Comparison of ENCODE assay signal across 1 cellular context in the genomic region with DNA sequence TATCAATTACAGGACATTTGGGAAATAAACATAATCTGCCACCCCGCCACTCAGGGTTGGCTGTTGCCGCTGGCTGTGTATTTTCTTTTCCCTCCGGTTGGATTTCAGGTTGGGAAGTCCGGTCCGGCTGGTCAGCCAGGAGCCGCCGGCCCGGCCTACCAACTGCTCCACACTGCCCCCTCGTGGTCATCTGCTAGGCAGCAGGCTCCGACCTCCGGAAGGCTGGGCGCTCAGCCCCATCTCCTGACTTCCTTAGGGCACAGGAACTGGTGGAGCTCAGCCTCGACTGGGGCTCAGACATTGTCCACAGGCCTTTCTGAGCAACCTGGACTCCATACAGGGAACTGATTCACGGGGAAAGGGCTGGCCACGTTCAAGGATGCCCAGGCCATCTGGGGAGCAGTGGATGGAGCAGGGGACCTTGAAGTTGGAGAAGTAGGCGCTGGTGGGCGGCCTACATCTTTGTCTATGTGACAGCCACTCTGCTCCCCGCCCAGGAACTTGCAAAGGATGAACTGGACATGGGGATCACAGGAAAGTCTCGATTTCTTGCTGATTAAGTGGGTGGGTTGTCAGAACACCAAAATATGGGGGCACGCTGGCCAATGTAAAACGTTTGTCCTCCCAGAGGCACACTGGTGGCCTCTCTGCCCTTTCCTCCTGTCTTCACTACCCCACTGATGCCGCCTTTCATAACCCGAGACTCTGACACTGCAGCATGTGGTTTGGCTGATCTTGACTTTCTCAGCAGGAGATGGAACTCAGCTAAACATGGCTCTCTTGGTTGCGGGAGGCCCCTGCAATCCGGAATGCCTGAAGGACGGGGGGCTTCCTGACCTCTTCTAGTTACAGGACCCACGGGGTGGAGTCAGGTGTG.
TF ChIP-seq lines count a peak whose summit lies in the region.

No MANE protein-coding gene starts in this region.

TF ChIP-seq in HepG2, 621 proteins besides CTCF, POLR2A, EP300 and RAD21 (continued from another document):
- TF ChIP-seq, protein P1, sequence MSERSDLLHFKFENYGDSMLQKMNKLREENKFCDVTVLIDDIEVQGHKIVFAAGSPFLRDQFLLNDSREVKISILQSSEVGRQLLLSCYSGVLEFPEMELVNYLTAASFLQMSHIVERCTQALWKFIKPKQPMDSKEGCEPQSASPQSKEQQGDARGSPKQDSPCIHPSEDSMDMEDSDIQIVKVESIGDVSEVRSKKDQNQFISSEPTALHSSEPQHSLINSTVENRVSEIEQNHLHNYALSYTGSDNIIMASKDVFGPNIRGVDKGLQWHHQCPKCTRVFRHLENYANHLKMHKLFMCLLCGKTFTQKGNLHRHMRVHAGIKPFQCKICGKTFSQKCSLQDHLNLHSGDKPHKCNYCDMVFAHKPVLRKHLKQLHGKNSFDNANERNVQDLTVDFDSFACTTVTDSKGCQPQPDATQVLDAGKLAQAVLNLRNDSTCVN (CRISPR knock-in tag; IDR thresholded peaks at IDR 0.05; ENCODE audit: borderline replicate concordance): 0 out of 2 replicates have a peak, but pooled peaks have one; percentile 29
- no peak for TF ChIP-seq ZNF256 (CRISPR knock-in tag; conservative IDR thresholded peaks at IDR 0.05)
- no peak for TF ChIP-seq TOE1 (CRISPR knock-in tag; IDR thresholded peaks at IDR 0.05)
- TF ChIP-seq, protein P2, sequence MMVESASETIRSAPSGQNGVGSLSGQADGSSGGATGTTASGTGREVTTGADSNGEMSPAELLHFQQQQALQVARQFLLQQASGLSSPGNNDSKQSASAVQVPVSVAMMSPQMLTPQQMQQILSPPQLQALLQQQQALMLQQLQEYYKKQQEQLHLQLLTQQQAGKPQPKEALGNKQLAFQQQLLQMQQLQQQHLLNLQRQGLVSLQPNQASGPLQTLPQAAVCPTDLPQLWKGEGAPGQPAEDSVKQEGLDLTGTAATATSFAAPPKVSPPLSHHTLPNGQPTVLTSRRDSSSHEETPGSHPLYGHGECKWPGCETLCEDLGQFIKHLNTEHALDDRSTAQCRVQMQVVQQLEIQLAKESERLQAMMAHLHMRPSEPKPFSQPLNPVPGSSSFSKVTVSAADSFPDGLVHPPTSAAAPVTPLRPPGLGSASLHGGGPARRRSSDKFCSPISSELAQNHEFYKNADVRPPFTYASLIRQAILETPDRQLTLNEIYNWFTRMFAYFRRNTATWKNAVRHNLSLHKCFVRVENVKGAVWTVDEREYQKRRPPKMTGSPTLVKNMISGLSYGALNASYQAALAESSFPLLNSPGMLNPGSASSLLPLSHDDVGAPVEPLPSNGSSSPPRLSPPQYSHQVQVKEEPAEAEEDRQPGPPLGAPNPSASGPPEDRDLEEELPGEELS (CRISPR knock-in tag; IDR thresholded peaks at IDR 0.05): no peak
- no peak for TF ChIP-seq ZNF101 (CRISPR knock-in tag; IDR thresholded peaks at IDR 0.05; ENCODE audit: borderline replicate concordance, low read depth)
- peak; percentile 46; the same call in 1 of the 2 replicates for TF ChIP-seq ZNF619 (CRISPR knock-in tag; IDR thresholded peaks at IDR 0.05)
- no peak for TF ChIP-seq ZNF773 (CRISPR knock-in tag; IDR thresholded peaks at IDR 0.05; ENCODE audit: borderline replicate concordance)
- peak; percentile 94 for TF ChIP-seq STAG1 (CRISPR knock-in tag; IDR thresholded peaks at IDR 0.05)
- no peak for TF ChIP-seq PHF21A (CRISPR knock-in tag; IDR thresholded peaks at IDR 0.05)
- TF ChIP-seq ETV6 (CRISPR knock-in tag; conservative IDR thresholded peaks at IDR 0.05): no peak
- TF ChIP-seq XRCC5 (optimal IDR thresholded peaks at IDR 0.05; ENCODE audit: low read length): peak; percentile 75
- no peak for TF ChIP-seq JDP2 (CRISPR knock-in tag; IDR thresholded peaks at IDR 0.05; ENCODE audit: borderline replicate concordance)
- TF ChIP-seq, protein P3, sequence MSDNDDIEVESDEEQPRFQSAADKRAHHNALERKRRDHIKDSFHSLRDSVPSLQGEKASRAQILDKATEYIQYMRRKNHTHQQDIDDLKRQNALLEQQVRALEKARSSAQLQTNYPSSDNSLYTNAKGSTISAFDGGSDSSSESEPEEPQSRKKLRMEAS (IDR thresholded peaks at IDR 0.05): no peak
- no peak for TF ChIP-seq MED1 (CRISPR knock-in tag; IDR thresholded peaks at IDR 0.05)
- TF ChIP-seq, protein P4, sequence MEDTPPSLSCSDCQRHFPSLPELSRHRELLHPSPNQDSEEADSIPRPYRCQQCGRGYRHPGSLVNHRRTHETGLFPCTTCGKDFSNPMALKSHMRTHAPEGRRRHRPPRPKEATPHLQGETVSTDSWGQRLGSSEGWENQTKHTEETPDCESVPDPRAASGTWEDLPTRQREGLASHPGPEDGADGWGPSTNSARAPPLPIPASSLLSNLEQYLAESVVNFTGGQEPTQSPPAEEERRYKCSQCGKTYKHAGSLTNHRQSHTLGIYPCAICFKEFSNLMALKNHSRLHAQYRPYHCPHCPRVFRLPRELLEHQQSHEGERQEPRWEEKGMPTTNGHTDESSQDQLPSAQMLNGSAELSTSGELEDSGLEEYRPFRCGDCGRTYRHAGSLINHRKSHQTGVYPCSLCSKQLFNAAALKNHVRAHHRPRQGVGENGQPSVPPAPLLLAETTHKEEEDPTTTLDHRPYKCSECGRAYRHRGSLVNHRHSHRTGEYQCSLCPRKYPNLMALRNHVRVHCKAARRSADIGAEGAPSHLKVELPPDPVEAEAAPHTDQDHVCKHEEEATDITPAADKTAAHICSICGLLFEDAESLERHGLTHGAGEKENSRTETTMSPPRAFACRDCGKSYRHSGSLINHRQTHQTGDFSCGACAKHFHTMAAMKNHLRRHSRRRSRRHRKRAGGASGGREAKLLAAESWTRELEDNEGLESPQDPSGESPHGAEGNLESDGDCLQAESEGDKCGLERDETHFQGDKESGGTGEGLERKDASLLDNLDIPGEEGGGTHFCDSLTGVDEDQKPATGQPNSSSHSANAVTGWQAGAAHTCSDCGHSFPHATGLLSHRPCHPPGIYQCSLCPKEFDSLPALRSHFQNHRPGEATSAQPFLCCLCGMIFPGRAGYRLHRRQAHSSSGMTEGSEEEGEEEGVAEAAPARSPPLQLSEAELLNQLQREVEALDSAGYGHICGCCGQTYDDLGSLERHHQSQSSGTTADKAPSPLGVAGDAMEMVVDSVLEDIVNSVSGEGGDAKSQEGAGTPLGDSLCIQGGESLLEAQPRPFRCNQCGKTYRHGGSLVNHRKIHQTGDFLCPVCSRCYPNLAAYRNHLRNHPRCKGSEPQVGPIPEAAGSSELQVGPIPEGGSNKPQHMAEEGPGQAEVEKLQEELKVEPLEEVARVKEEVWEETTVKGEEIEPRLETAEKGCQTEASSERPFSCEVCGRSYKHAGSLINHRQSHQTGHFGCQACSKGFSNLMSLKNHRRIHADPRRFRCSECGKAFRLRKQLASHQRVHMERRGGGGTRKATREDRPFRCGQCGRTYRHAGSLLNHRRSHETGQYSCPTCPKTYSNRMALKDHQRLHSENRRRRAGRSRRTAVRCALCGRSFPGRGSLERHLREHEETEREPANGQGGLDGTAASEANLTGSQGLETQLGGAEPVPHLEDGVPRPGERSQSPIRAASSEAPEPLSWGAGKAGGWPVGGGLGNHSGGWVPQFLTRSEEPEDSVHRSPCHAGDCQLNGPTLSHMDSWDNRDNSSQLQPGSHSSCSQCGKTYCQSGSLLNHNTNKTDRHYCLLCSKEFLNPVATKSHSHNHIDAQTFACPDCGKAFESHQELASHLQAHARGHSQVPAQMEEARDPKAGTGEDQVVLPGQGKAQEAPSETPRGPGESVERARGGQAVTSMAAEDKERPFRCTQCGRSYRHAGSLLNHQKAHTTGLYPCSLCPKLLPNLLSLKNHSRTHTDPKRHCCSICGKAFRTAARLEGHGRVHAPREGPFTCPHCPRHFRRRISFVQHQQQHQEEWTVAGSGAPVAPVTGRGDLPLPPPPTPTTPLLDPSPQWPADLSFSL (CRISPR knock-in tag; IDR thresholded peaks at IDR 0.05): no peak
- no peak for TF ChIP-seq LCORL (IDR thresholded peaks at IDR 0.05)
- no peak for TF ChIP-seq LCORL (CRISPR knock-in tag; IDR thresholded peaks at IDR 0.05)
- TF ChIP-seq MTF1 (CRISPR knock-in tag; IDR thresholded peaks at IDR 0.05): no peak
- peak; percentile 22 for TF ChIP-seq YY1 (IDR thresholded peaks at IDR 0.05; ENCODE audit: insufficient read depth, insufficient replicate concordance, low read depth, low read length)
- TF ChIP-seq ZNF432 (CRISPR knock-in tag; IDR thresholded peaks at IDR 0.05; ENCODE audit: borderline replicate concordance): no peak
- no peak for TF ChIP-seq ZNF790 (CRISPR knock-in tag; IDR thresholded peaks at IDR 0.05; ENCODE audit: borderline replicate concordance)
- TF ChIP-seq POLR2AphosphoS5 (IDR thresholded peaks at IDR 0.05; ENCODE audit: low read depth, low read length): no peak
- TF ChIP-seq, protein P5, sequence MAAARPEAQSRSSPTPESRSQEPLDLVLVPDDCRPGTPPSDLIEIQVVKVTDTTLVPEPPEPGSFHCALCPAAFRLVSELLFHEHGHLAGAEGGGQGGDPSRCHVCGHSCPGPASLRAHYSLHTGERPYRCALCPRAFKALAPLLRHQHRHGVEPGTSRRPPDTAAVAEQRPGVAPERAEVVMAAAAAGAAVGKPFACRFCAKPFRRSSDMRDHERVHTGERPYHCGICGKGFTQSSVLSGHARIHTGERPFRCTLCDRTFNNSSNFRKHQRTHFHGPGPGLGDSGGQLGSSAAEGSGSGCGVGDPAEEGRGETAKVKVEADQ (CRISPR knock-in tag; IDR thresholded peaks at IDR 0.05; ENCODE audit: borderline replicate concordance): no peak
- no peak for TF ChIP-seq ZNF598 (CRISPR knock-in tag; IDR thresholded peaks at IDR 0.05; ENCODE audit: borderline replicate concordance)
- TF ChIP-seq, protein P6, sequence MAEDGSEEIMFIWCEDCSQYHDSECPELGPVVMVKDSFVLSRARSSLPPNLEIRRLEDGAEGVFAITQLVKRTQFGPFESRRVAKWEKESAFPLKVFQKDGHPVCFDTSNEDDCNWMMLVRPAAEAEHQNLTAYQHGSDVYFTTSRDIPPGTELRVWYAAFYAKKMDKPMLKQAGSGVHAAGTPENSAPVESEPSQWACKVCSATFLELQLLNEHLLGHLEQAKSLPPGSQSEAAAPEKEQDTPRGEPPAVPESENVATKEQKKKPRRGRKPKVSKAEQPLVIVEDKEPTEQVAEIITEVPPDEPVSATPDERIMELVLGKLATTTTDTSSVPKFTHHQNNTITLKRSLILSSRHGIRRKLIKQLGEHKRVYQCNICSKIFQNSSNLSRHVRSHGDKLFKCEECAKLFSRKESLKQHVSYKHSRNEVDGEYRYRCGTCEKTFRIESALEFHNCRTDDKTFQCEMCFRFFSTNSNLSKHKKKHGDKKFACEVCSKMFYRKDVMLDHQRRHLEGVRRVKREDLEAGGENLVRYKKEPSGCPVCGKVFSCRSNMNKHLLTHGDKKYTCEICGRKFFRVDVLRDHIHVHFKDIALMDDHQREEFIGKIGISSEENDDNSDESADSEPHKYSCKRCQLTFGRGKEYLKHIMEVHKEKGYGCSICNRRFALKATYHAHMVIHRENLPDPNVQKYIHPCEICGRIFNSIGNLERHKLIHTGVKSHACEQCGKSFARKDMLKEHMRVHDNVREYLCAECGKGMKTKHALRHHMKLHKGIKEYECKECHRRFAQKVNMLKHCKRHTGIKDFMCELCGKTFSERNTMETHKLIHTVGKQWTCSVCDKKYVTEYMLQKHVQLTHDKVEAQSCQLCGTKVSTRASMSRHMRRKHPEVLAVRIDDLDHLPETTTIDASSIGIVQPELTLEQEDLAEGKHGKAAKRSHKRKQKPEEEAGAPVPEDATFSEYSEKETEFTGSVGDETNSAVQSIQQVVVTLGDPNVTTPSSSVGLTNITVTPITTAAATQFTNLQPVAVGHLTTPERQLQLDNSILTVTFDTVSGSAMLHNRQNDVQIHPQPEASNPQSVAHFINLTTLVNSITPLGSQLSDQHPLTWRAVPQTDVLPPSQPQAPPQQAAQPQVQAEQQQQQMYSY (CRISPR knock-in tag; IDR thresholded peaks at IDR 0.05): 0 out of 2 replicates have a peak, but pooled peaks have one; percentile 52
- TF ChIP-seq, protein P7, sequence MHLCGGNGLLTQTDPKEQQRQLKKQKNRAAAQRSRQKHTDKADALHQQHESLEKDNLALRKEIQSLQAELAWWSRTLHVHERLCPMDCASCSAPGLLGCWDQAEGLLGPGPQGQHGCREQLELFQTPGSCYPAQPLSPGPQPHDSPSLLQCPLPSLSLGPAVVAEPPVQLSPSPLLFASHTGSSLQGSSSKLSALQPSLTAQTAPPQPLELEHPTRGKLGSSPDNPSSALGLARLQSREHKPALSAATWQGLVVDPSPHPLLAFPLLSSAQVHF (CRISPR knock-in tag; IDR thresholded peaks at IDR 0.05): no peak
- TF ChIP-seq, protein P8, sequence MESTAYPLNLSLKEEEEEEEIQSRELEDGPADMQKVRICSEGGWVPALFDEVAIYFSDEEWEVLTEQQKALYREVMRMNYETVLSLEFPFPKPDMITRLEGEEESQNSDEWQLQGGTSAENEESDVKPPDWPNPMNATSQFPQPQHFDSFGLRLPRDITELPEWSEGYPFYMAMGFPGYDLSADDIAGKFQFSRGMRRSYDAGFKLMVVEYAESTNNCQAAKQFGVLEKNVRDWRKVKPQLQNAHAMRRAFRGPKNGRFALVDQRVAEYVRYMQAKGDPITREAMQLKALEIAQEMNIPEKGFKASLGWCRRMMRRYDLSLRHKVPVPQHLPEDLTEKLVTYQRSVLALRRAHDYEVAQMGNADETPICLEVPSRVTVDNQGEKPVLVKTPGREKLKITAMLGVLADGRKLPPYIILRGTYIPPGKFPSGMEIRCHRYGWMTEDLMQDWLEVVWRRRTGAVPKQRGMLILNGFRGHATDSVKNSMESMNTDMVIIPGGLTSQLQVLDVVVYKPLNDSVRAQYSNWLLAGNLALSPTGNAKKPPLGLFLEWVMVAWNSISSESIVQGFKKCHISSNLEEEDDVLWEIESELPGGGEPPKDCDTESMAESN (CRISPR knock-in tag; conservative IDR thresholded peaks at IDR 0.05): 0 out of 2 replicates have a peak, but pooled peaks have one; percentile 27
- peak; percentile 42; the same call in 1 of the 2 replicates for TF ChIP-seq BRCA1 (CRISPR knock-in tag; IDR thresholded peaks at IDR 0.05)
- TF ChIP-seq, protein P9, sequence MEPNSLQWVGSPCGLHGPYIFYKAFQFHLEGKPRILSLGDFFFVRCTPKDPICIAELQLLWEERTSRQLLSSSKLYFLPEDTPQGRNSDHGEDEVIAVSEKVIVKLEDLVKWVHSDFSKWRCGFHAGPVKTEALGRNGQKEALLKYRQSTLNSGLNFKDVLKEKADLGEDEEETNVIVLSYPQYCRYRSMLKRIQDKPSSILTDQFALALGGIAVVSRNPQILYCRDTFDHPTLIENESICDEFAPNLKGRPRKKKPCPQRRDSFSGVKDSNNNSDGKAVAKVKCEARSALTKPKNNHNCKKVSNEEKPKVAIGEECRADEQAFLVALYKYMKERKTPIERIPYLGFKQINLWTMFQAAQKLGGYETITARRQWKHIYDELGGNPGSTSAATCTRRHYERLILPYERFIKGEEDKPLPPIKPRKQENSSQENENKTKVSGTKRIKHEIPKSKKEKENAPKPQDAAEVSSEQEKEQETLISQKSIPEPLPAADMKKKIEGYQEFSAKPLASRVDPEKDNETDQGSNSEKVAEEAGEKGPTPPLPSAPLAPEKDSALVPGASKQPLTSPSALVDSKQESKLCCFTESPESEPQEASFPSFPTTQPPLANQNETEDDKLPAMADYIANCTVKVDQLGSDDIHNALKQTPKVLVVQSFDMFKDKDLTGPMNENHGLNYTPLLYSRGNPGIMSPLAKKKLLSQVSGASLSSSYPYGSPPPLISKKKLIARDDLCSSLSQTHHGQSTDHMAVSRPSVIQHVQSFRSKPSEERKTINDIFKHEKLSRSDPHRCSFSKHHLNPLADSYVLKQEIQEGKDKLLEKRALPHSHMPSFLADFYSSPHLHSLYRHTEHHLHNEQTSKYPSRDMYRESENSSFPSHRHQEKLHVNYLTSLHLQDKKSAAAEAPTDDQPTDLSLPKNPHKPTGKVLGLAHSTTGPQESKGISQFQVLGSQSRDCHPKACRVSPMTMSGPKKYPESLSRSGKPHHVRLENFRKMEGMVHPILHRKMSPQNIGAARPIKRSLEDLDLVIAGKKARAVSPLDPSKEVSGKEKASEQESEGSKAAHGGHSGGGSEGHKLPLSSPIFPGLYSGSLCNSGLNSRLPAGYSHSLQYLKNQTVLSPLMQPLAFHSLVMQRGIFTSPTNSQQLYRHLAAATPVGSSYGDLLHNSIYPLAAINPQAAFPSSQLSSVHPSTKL (CRISPR knock-in tag; IDR thresholded peaks at IDR 0.05): 0 out of 2 replicates have a peak, but pooled peaks have one; percentile 18
- TF ChIP-seq XBP1 (CRISPR knock-in tag; IDR thresholded peaks at IDR 0.05): no peak
- TF ChIP-seq ZNF337 (CRISPR knock-in tag; IDR thresholded peaks at IDR 0.05; ENCODE audit: borderline replicate concordance, low read depth): no peak
